Comparison of ENCODE assay signal across 1 cellular context in genomic region chr5:31361234-31361633, GRCh38.
TF ChIP-seq lines count a peak whose summit lies in the region.

No MANE protein-coding gene starts in this region.

TF ChIP-seq in SK-N-SH, 30 proteins besides CTCF, POLR2A, EP300 and RAD21 (continued from another document):
- TF ChIP-seq, protein P1, sequence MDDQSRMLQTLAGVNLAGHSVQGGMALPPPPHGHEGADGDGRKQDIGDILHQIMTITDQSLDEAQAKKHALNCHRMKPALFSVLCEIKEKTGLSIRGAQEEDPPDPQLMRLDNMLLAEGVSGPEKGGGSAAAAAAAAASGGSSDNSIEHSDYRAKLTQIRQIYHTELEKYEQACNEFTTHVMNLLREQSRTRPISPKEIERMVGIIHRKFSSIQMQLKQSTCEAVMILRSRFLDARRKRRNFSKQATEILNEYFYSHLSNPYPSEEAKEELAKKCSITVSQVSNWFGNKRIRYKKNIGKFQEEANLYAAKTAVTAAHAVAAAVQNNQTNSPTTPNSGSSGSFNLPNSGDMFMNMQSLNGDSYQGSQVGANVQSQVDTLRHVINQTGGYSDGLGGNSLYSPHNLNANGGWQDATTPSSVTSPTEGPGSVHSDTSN (IDR thresholded peaks at IDR 0.05) = peak; percentile 84
- TF ChIP-seq MAX (IDR thresholded peaks at IDR 0.05; ENCODE audit: low read depth) (no peak), GABPA (IDR thresholded peaks at IDR 0.05; ENCODE audit: low read depth) (no peak), MEF2A (IDR thresholded peaks at IDR 0.05; ENCODE audit: borderline replicate concordance, low read depth) (peak; percentile 62; the same call in 1 of the 2 replicates), RXRA (IDR thresholded peaks at IDR 0.05; ENCODE audit: borderline replicate concordance, low read depth) (peak; percentile 99), FOXM1 (IDR thresholded peaks at IDR 0.05; ENCODE audit: low read depth) (0 out of 2 replicates have a peak, but pooled peaks have one; percentile 16), FOSL2 (IDR thresholded peaks at IDR 0.05; ENCODE audit: borderline replicate concordance, low read depth) (peak; percentile 56), JUND (IDR thresholded peaks at IDR 0.05) (peak; percentile 48), TCF12 (IDR thresholded peaks at IDR 0.05) (peak; percentile 97), TAF1 (IDR thresholded peaks at IDR 0.05; ENCODE audit: borderline replicate concordance, low read depth, low read length) (no peak), ELF1 (IDR thresholded peaks at IDR 0.05) (no peak), SIN3A (IDR thresholded peaks at IDR 0.05; ENCODE audit: borderline replicate concordance, low read depth, low read length) (no peak), RFX5 (IDR thresholded peaks at IDR 0.05; ENCODE audit: low read length) (no peak), YY1 (IDR thresholded peaks at IDR 0.05; ENCODE audit: low read depth) (no peak), TEAD4 (IDR thresholded peaks at IDR 0.05; ENCODE audit: borderline replicate concordance, insufficient read depth) (no peak)
- TF ChIP-seq, protein P2, sequence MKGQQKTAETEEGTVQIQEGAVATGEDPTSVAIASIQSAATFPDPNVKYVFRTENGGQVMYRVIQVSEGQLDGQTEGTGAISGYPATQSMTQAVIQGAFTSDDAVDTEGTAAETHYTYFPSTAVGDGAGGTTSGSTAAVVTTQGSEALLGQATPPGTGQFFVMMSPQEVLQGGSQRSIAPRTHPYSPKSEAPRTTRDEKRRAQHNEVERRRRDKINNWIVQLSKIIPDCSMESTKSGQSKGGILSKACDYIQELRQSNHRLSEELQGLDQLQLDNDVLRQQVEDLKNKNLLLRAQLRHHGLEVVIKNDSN (IDR thresholded peaks at IDR 0.05; ENCODE audit: borderline replicate concordance, low read depth) = no peak
- TF ChIP-seq, protein P3, sequence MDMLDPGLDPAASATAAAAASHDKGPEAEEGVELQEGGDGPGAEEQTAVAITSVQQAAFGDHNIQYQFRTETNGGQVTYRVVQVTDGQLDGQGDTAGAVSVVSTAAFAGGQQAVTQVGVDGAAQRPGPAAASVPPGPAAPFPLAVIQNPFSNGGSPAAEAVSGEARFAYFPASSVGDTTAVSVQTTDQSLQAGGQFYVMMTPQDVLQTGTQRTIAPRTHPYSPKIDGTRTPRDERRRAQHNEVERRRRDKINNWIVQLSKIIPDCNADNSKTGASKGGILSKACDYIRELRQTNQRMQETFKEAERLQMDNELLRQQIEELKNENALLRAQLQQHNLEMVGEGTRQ (IDR thresholded peaks at IDR 0.05; ENCODE audit: borderline replicate concordance, low read depth, low read length) = no peak
